In genomic region chr6:105920071-105920470, GRCh38 we compare ENCODE assay signal across 12 cellular contexts.
"Had no signal": no experiment of that assay in that cellular context is flagged by ENCODE, and none has a peak within 500 bp of the region (broad histone marks: within the 10 kb centered on the region; RNA-seq: fewer than 3 reads in every experiment).

No MANE protein-coding gene starts in this region.

- H3K27me3 ChIP-seq: ascending aorta, gastrocnemius medialis, neural progenitor cell, ovary, tibial artery, vagina had no signal

- H3K9me3 Mint-ChIP-seq: activated B cell treated with CpG ODN at 0.5 μM for 24 hours had no signal

- H3K4me1 Mint-ChIP-seq: activated B cell treated with CpG ODN at 0.5 μM for 24 hours, neural progenitor cell had no signal

- H3K27ac Mint-ChIP-seq: activated B cell treated with CpG ODN at 0.5 μM for 24 hours, neural progenitor cell, T-helper 17 cell had no signal

- H3K27ac ChIP-seq: ascending aorta, gastrocnemius medialis, neural progenitor cell, ovary, tibial artery, vagina had no signal

- ATAC-seq: gastrocnemius medialis, SK-N-SH treated with all-trans-retinoic acid at 6 μM for 48 hours, T-helper 17 cell had no signal

- H3K4me1 ChIP-seq: ascending aorta, gastrocnemius medialis, neural progenitor cell, tibial artery, vagina had no signal

- H3K4me2 ChIP-seq: neural progenitor cell had no signal

- H3K4me3 Mint-ChIP-seq: activated B cell treated with CpG ODN at 0.5 μM for 24 hours, neural progenitor cell, T-helper 17 cell had no signal

- H3K9ac ChIP-seq: neural progenitor cell had no signal

- H3K36me3 Mint-ChIP-seq: neural progenitor cell had no signal

- DNase-seq: activated B cell treated with CpG ODN at 0.5 μM for 24 hours; activated gamma-delta T cell; gastrocnemius medialis; kidney glomerular epithelial cell; ovary; stimulated activated CD4-positive, alpha-beta T cell treated with anti-CD3 and anti-CD28 coated beads, Interleukin-2, amount 100 ng/mL, for 48 hours; T-helper 17 cell; tibial artery had no signal

- H2AFZ ChIP-seq: neural progenitor cell had no signal

- H3K9me3 ChIP-seq: ascending aorta, gastrocnemius medialis, ovary, tibial artery, vagina had no signal

- H3K36me3 ChIP-seq: ascending aorta, gastrocnemius medialis, neural progenitor cell, ovary, tibial artery, vagina had no signal

- H3K4me3 ChIP-seq: ascending aorta, gastrocnemius medialis, neural progenitor cell, ovary, tibial artery, vagina had no signal
